Comparison of ENCODE assay signal across 1 cellular context in genomic region chr11:2567026-2567671, GRCh38.
TF ChIP-seq lines count a peak whose summit lies in the region.

No MANE protein-coding gene starts in this region.

TF ChIP-seq in HepG2, 621 proteins besides CTCF, POLR2A, EP300 and RAD21 (continued from another document and continues in another):
- TF ChIP-seq HNF1A (IDR thresholded peaks at IDR 0.05; ENCODE audit: low read depth), result no peak
- TF ChIP-seq HNF1A (CRISPR knock-in tag; IDR thresholded peaks at IDR 0.05; ENCODE audit: borderline replicate concordance), result no peak
- TF ChIP-seq, protein P1, sequence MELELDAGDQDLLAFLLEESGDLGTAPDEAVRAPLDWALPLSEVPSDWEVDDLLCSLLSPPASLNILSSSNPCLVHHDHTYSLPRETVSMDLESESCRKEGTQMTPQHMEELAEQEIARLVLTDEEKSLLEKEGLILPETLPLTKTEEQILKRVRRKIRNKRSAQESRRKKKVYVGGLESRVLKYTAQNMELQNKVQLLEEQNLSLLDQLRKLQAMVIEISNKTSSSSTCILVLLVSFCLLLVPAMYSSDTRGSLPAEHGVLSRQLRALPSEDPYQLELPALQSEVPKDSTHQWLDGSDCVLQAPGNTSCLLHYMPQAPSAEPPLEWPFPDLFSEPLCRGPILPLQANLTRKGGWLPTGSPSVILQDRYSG (CRISPR knock-in tag; IDR thresholded peaks at IDR 0.05), result no peak
- TF ChIP-seq, protein P2, sequence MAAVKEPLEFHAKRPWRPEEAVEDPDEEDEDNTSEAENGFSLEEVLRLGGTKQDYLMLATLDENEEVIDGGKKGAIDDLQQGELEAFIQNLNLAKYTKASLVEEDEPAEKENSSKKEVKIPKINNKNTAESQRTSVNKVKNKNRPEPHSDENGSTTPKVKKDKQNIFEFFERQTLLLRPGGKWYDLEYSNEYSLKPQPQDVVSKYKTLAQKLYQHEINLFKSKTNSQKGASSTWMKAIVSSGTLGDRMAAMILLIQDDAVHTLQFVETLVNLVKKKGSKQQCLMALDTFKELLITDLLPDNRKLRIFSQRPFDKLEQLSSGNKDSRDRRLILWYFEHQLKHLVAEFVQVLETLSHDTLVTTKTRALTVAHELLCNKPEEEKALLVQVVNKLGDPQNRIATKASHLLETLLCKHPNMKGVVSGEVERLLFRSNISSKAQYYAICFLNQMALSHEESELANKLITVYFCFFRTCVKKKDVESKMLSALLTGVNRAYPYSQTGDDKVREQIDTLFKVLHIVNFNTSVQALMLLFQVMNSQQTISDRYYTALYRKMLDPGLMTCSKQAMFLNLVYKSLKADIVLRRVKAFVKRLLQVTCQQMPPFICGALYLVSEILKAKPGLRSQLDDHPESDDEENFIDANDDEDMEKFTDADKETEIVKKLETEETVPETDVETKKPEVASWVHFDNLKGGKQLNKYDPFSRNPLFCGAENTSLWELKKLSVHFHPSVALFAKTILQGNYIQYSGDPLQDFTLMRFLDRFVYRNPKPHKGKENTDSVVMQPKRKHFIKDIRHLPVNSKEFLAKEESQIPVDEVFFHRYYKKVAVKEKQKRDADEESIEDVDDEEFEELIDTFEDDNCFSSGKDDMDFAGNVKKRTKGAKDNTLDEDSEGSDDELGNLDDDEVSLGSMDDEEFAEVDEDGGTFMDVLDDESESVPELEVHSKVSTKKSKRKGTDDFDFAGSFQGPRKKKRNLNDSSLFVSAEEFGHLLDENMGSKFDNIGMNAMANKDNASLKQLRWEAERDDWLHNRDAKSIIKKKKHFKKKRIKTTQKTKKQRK (IDR thresholded peaks at IDR 0.05; ENCODE audit: low read length), result no peak
- 0 out of 2 replicates have a peak, but pooled peaks have one; percentile 42 for TF ChIP-seq HNF1B (CRISPR knock-in tag; IDR thresholded peaks at IDR 0.05)
- no peak for TF ChIP-seq SP1 (IDR thresholded peaks at IDR 0.05)
- TF ChIP-seq SP1 (CRISPR knock-in tag; IDR thresholded peaks at IDR 0.05), result no peak
- TF ChIP-seq GLI4 (CRISPR knock-in tag; IDR thresholded peaks at IDR 0.05; ENCODE audit: borderline replicate concordance), result no peak
- TF ChIP-seq EED (CRISPR knock-in tag; IDR thresholded peaks at IDR 0.05), result no peak
- no peak for TF ChIP-seq JUND (CRISPR knock-in tag; IDR thresholded peaks at IDR 0.05)
- no peak for TF ChIP-seq ZSCAN30 (CRISPR knock-in tag; IDR thresholded peaks at IDR 0.05)
- TF ChIP-seq, protein P3, sequence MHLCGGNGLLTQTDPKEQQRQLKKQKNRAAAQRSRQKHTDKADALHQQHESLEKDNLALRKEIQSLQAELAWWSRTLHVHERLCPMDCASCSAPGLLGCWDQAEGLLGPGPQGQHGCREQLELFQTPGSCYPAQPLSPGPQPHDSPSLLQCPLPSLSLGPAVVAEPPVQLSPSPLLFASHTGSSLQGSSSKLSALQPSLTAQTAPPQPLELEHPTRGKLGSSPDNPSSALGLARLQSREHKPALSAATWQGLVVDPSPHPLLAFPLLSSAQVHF (CRISPR knock-in tag; IDR thresholded peaks at IDR 0.05), result no peak
- peak; percentile 61; the same call in 1 of the 2 replicates for TF ChIP-seq NR2F6 (IDR thresholded peaks at IDR 0.05)
- TF ChIP-seq NR2F6 (CRISPR knock-in tag; IDR thresholded peaks at IDR 0.05), result peak; percentile 59; the same call in 1 of the 2 replicates
- TF ChIP-seq ZNF10 (CRISPR knock-in tag; IDR thresholded peaks at IDR 0.05; ENCODE audit: borderline replicate concordance, low read depth), result no peak
- TF ChIP-seq ZNF720 (CRISPR knock-in tag; IDR thresholded peaks at IDR 0.05), result no peak
- TF ChIP-seq TGIF2 (CRISPR knock-in tag; IDR thresholded peaks at IDR 0.05), result no peak
- TF ChIP-seq, protein P4, sequence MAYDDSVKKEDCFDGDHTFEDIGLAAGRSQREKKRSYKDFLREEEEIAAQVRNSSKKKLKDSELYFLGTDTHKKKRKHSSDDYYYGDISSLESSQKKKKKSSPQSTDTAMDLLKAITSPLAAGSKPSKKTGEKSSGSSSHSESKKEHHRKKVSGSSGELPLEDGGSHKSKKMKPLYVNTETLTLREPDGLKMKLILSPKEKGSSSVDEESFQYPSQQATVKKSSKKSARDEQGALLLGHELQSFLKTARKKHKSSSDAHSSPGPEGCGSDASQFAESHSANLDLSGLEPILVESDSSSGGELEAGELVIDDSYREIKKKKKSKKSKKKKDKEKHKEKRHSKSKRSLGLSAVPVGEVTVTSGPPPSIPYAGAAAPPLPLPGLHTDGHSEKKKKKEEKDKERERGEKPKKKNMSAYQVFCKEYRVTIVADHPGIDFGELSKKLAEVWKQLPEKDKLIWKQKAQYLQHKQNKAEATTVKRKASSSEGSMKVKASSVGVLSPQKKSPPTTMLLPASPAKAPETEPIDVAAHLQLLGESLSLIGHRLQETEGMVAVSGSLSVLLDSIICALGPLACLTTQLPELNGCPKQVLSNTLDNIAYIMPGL (CRISPR knock-in tag; IDR thresholded peaks at IDR 0.05; ENCODE audit: borderline replicate concordance in 1 of 2, low read depth in 1 of 2), result no peak
- no peak for TF ChIP-seq PPARG (CRISPR knock-in tag; conservative IDR thresholded peaks at IDR 0.05)
- TF ChIP-seq KDM6A (CRISPR knock-in tag; IDR thresholded peaks at IDR 0.05; ENCODE audit: low read depth), result no peak
- no peak for TF ChIP-seq DNMT1 (CRISPR knock-in tag; IDR thresholded peaks at IDR 0.05)
- TF ChIP-seq, protein P5, sequence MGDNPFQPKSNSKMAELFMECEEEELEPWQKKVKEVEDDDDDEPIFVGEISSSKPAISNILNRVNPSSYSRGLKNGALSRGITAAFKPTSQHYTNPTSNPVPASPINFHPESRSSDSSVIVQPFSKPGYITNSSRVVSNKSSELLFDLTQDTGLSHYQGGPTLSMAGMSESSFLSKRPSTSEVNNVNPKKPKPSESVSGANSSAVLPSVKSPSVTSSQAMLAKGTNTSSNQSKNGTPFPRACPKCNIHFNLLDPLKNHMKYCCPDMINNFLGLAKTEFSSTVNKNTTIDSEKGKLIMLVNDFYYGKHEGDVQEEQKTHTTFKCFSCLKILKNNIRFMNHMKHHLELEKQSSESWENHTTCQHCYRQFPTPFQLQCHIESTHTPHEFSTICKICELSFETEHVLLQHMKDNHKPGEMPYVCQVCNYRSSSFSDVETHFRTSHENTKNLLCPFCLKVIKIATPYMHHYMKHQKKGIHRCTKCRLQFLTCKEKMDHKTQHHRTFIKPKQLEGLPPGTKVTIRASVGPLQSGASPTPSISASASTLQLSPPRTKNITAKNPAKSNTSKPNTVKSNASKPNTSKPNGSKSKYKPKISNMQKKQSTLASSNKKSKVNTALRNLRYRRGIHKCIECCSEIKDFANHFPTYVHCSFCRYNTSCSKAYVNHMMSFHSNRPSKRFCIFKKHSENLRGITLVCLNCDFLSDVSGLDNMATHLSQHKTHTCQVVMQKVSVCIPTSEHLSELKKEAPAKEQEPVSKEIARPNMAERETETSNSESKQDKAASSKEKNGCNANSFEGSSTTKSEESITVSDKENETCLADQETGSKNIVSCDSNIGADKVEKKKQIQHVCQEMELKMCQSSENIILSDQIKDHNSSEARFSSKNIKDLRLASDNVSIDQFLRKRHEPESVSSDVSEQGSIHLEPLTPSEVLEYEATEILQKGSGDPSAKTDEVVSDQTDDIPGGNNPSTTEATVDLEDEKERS (CRISPR knock-in tag; IDR thresholded peaks at IDR 0.05), result no peak
- TF ChIP-seq MEIS1 (CRISPR knock-in tag; IDR thresholded peaks at IDR 0.05; ENCODE audit: borderline replicate concordance), result no peak
- peak; percentile 48; the same call in 1 of the 2 replicates for TF ChIP-seq ZNF564 (CRISPR knock-in tag; IDR thresholded peaks at IDR 0.05)
- no peak for TF ChIP-seq DDIT3 (CRISPR knock-in tag; IDR thresholded peaks at IDR 0.05)
- TF ChIP-seq FOXO1 (CRISPR knock-in tag; IDR thresholded peaks at IDR 0.05), result peak; percentile 34; the same call in 1 of the 2 replicates
- no peak for TF ChIP-seq RBFOX2 (IDR thresholded peaks at IDR 0.05; ENCODE audit: low read depth, low read length)
- 0 out of 2 replicates have a peak, but pooled peaks have one; percentile 55 for TF ChIP-seq MED13 (CRISPR knock-in tag; IDR thresholded peaks at IDR 0.05)
- TF ChIP-seq POLR2AphosphoS2 (IDR thresholded peaks at IDR 0.05; ENCODE audit: low read depth, low read length), result no peak
- no peak for TF ChIP-seq ARNTL (CRISPR knock-in tag; IDR thresholded peaks at IDR 0.05)
- no peak for TF ChIP-seq CC2D1A (CRISPR knock-in tag; IDR thresholded peaks at IDR 0.05)
- peak; percentile 9; the same call in 1 of the 2 replicates for TF ChIP-seq CBX5 (CRISPR knock-in tag; IDR thresholded peaks at IDR 0.05; ENCODE audit: borderline replicate concordance)
- TF ChIP-seq ATRX (CRISPR knock-in tag; IDR thresholded peaks at IDR 0.05; ENCODE audit: borderline replicate concordance), result no peak
- no peak for TF ChIP-seq MAFK (conservative IDR thresholded peaks at IDR 0.05 in 1 of 2, IDR thresholded peaks at IDR 0.05 in 1 of 2; ENCODE audit: low read length in 2 of 2)
- TF ChIP-seq ZNF703 (CRISPR knock-in tag; IDR thresholded peaks at IDR 0.05; ENCODE audit: borderline replicate concordance), result no peak
- TF ChIP-seq, protein P6, sequence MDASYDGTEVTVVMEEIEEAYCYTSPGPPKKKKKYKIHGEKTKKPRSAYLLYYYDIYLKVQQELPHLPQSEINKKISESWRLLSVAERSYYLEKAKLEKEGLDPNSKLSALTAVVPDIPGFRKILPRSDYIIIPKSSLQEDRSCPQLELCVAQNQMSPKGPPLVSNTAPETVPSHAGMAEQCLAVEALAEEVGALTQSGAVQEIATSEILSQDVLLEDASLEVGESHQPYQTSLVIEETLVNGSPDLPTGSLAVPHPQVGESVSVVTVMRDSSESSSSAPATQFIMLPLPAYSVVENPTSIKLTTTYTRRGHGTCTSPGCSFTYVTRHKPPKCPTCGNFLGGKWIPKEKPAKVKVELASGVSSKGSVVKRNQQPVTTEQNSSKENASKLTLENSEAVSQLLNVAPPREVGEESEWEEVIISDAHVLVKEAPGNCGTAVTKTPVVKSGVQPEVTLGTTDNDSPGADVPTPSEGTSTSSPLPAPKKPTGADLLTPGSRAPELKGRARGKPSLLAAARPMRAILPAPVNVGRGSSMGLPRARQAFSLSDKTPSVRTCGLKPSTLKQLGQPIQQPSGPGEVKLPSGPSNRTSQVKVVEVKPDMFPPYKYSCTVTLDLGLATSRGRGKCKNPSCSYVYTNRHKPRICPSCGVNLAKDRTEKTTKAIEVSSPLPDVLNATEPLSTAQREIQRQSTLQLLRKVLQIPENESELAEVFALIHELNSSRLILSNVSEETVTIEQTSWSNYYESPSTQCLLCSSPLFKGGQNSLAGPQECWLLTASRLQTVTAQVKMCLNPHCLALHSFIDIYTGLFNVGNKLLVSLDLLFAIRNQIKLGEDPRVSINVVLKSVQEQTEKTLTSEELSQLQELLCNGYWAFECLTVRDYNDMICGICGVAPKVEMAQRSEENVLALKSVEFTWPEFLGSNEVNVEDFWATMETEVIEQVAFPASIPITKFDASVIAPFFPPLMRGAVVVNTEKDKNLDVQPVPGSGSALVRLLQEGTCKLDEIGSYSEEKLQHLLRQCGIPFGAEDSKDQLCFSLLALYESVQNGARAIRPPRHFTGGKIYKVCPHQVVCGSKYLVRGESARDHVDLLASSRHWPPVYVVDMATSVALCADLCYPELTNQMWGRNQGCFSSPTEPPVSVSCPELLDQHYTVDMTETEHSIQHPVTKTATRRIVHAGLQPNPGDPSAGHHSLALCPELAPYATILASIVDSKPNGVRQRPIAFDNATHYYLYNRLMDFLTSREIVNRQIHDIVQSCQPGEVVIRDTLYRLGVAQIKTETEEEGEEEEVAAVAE (CRISPR knock-in tag; IDR thresholded peaks at IDR 0.05; ENCODE audit: borderline replicate concordance), result no peak
- TF ChIP-seq RFX1 (IDR thresholded peaks at IDR 0.05), result no peak
- TF ChIP-seq NR0B2 (CRISPR knock-in tag; IDR thresholded peaks at IDR 0.05), result peak; percentile 48; the same call in 1 of the 2 replicates
- no peak for TF ChIP-seq DMAP1 (CRISPR knock-in tag; IDR thresholded peaks at IDR 0.05)
- no peak for TF ChIP-seq FLYWCH1 (CRISPR knock-in tag; IDR thresholded peaks at IDR 0.05)
- TF ChIP-seq CEBPG (CRISPR knock-in tag; IDR thresholded peaks at IDR 0.05), result no peak
- no peak for TF ChIP-seq HOXA7 (CRISPR knock-in tag; IDR thresholded peaks at IDR 0.05)
